11 cellular contexts compared by ENCODE assay signal in the genomic region with DNA sequence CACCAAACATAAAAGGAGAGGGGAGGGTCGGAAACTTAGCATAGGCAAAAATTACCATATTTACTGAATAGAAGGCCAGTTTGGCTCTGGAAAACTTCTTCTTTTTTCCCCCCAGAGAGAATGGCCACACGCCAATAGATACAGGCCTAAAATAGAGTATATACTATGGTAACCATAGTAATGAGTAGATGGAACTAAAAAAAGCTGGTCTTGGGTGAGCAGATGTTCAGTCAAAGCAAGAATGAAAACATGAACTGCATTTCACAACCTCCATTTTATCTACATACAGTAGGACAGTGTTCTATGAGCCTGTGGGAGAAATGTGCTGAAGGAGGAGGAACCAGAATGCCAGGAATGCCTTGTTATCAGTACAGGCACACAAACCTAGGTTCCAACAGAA.
DNase-seq lines count a peak whose midpoint lies in the region; ATAC-seq and TF ChIP-seq lines count a peak whose summit lies in the region.
"Had no signal": no experiment of that assay in that cellular context is flagged by ENCODE, and none has a peak within 500 bp of the region (broad histone marks: within the 10 kb centered on the region; RNA-seq: fewer than 3 reads in every experiment).

No MANE protein-coding gene starts in this region.

- no CpG with 5 or more reads among the region's 2 CpGs for WGBS in IMR-90 (ENCODE audit: extremely low coverage in 2 of 2, insufficient read length in 1 of 2), 2 experiments

- peak overlapping the region; percentile 42 for H2BK5ac ChIP-seq in IMR-90 (ENCODE audit: low read depth, low read length, poor library complexity, severe bottlenecking)

- no peak overlapping the region for H4K91ac ChIP-seq in IMR-90 (ENCODE audit: insufficient read depth, low read depth, low read length)

- no peak overlapping the region for H4K8ac ChIP-seq in IMR-90 (ENCODE audit: low read depth in 2 of 2, low read length in 2 of 2)

- H2AK9ac ChIP-seq in IMR-90 (replicated peaks; ENCODE audit: low read depth, low read length, poor library complexity): no peak overlapping the region

- H3K4ac ChIP-seq in IMR-90 (ENCODE audit: low read depth, low read length): no peak overlapping the region

- intact Hi-C loops in IMR-90 (cut with micrococcal nuclease): no loop called here
- intact Hi-C loops in Right ventricle myocardium inferior (cut with DNase I): no loop called here

- no peak overlapping the region for H3K4me3 ChIP-seq in BLaER1 treated with 17β-estradiol and CSF1 and Interleukin-3, amounts not matched to agents 10 nM and 100 nM
- H3K4me3 ChIP-seq in IMR-90 (ENCODE audit: insufficient read depth, low read depth, low read length): no peak overlapping the region

- H3K27ac ChIP-seq in BLaER1 treated with 17β-estradiol and CSF1 and Interleukin-3, amounts not matched to agents 10 nM and 100 nM: peak overlapping the region; percentile 30 to 85 (median 63); a peak in 19 of 22 replicates
- no peak overlapping the region for H3K27ac ChIP-seq in IMR-90 (ENCODE audit: insufficient read depth, low read length)

- no peaks in the 10 kb centered on the region for H3K79me1 ChIP-seq in IMR-90 (ENCODE audit: low read depth in 1 of 2, low read length in 2 of 2)

- H3K9me3 ChIP-seq in BLaER1 treated with 17β-estradiol and CSF1 and Interleukin-3, amounts not matched to agents 10 nM and 100 nM (replicated peaks in 1 of 11): no peaks in the 10 kb centered on the region
- no peaks in the 10 kb centered on the region for H3K9me3 ChIP-seq in IMR-90 (ENCODE audit: control insufficient read depth, insufficient read depth, low read length)

- in situ Hi-C loops in IMR-90 (cut with MboI; ENCODE audit: low sequenced_read_pairs): no loop called here

- peak overlapping the region in 2 of 11 experiments; percentile 58 to 60; a peak in 4 of 22 replicates for H3K9ac ChIP-seq in BLaER1 treated with 17β-estradiol and CSF1 and Interleukin-3, amounts not matched to agents 10 nM and 100 nM
- H3K9ac ChIP-seq in IMR-90 (ENCODE audit: low read depth, low read length): no peak overlapping the region

- no peak for TF ChIP-seq CTCF in IMR-90 (conservative IDR thresholded peaks at IDR 0.05; ENCODE audit: low read depth, low read length)

- no peaks in the 10 kb centered on the region for H4K20me1 ChIP-seq in BLaER1 treated with 17β-estradiol and CSF1 and Interleukin-3, amounts not matched to agents 10 nM and 100 nM
- no peaks in the 10 kb centered on the region for H4K20me1 ChIP-seq in IMR-90 (ENCODE audit: insufficient read depth, low read length)

- TF ChIP-seq POLR2A in IMR-90 (IDR thresholded peaks at IDR 0.05; ENCODE audit: low read depth, low read length): no peak

- H3K56ac ChIP-seq in IMR-90 (ENCODE audit: extremely low read depth, insufficient read depth, low read length): no peak overlapping the region

- BruUV-seq in IMR-90 (replicated peaks; lab: Mats Ljungman, UMichigan): no TSS peak

- no peaks in the 10 kb centered on the region for H3K36me3 ChIP-seq in BLaER1 treated with 17β-estradiol and CSF1 and Interleukin-3, amounts not matched to agents 10 nM and 100 nM
- H3K36me3 ChIP-seq in IMR-90 (ENCODE audit: control insufficient read depth, insufficient read depth, low read length): no peaks in the 10 kb centered on the region

- no peak overlapping the region for H2AK5ac ChIP-seq in IMR-90 (ENCODE audit: low read depth, low read length)

- CTCF ChIA-PET in IMR-90 (lab: Yijun Ruan, JAX): no interaction called here

- no peak overlapping the region for H2BK15ac ChIP-seq in IMR-90 (ENCODE audit: low read depth, low read length)

- dilution Hi-C loops in IMR-90 (cut with HindIII; ENCODE audit: low sequenced_read_pairs, unreplicated experiment): no loop called here

- H2BK120ac ChIP-seq in IMR-90 (ENCODE audit: low read depth, low read length): no peak overlapping the region

- DNase-seq in IMR-90: peak; percentile 88
- DNase-seq in brain pericyte (ENCODE audit: low read depth, low spot score): peak; percentile 6
- no peak for DNase-seq in dermis blood vessel endothelial cell
- DNase-seq in retina: no peak
- no peak for DNase-seq in Right ventricle myocardium inferior (ENCODE audit: missing footprints)
- no peak for DNase-seq in hippocampal formation (lab: John Stamatoyannopoulos, UW)
- DNase-seq: AML-193; central memory CD4-positive, alpha-beta T cell; NCI-H2081 had no signal

- H2BK20ac ChIP-seq in IMR-90 (ENCODE audit: low read depth, low read length): 0 out of 2 replicates have a peak overlapping the region, but pooled peaks have one; percentile 27

- H3K23ac ChIP-seq in IMR-90 (ENCODE audit: low read depth, low read length): no peak overlapping the region

- peak; percentile 76 for ATAC-seq in GM21576 (IDR thresholded peaks at IDR 0.05; ENCODE audit: unreplicated experiment)
- peak; percentile 87 for ATAC-seq in IMR-90 (ENCODE audit: low read depth)
- ATAC-seq in Right ventricle myocardium inferior: no peak

- no peaks in the 10 kb centered on the region for H3K27me3 ChIP-seq in BLaER1 treated with 17β-estradiol and CSF1 and Interleukin-3, amounts not matched to agents 10 nM and 100 nM
- H3K27me3 ChIP-seq in IMR-90 (ENCODE audit: control insufficient read depth, insufficient read depth, low read length): no peaks in the 10 kb centered on the region

- no peaks in the 10 kb centered on the region for H3K9me1 ChIP-seq in IMR-90 (ENCODE audit: insufficient read depth, low read length)

- H3K14ac ChIP-seq in IMR-90 (replicated peaks; ENCODE audit: low read depth, low read length): 0 out of 2 replicates have a peak overlapping the region, but pooled peaks have one; percentile 7

- TF ChIP-seq RAD21 in IMR-90 (IDR thresholded peaks at IDR 0.05; ENCODE audit: low read length): no peak

- no peak overlapping the region for H4K5ac ChIP-seq in IMR-90 (ENCODE audit: low read depth, low read length)

- H3K18ac ChIP-seq in IMR-90 (ENCODE audit: low read depth, low read length): no peak overlapping the region

- no peak overlapping the region for H2AFZ ChIP-seq in IMR-90 (replicated peaks; ENCODE audit: low read length, poor library complexity)

- H3K4me1 ChIP-seq in BLaER1 treated with 17β-estradiol and CSF1 and Interleukin-3, amounts not matched to agents 10 nM and 100 nM: peaks cover 23 to 40% (median 28%) of the 10 kb centered on the region in 10 experiments
- 0 out of 2 replicates have a peak, but pooled peaks cover 1% of the 10 kb centered on the region for H3K4me1 ChIP-seq in IMR-90 (ENCODE audit: control insufficient read depth, insufficient read depth, low read length)

- POLR2A ChIA-PET in IMR-90 (lab: Charles Lee; ENCODE audit: unreplicated experiment): no interaction called here

- H3K4me2 ChIP-seq in BLaER1 treated with 17β-estradiol and CSF1 and Interleukin-3, amounts not matched to agents 10 nM and 100 nM: peak overlapping the region; percentile 33 to 82 (median 60)
- H3K4me2 ChIP-seq in IMR-90 (ENCODE audit: low read depth, low read length): no peak overlapping the region

TF ChIP-seq in IMR-90, 13 proteins besides CTCF, POLR2A, EP300 and RAD21:
- TF ChIP-seq CEBPB (IDR thresholded peaks at IDR 0.05; ENCODE audit: low read depth, low read length): peak; percentile 77
- TF ChIP-seq, protein P1, sequence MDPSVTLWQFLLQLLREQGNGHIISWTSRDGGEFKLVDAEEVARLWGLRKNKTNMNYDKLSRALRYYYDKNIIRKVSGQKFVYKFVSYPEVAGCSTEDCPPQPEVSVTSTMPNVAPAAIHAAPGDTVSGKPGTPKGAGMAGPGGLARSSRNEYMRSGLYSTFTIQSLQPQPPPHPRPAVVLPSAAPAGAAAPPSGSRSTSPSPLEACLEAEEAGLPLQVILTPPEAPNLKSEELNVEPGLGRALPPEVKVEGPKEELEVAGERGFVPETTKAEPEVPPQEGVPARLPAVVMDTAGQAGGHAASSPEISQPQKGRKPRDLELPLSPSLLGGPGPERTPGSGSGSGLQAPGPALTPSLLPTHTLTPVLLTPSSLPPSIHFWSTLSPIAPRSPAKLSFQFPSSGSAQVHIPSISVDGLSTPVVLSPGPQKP (IDR thresholded peaks at IDR 0.05; ENCODE audit: borderline replicate concordance, low read depth, low read length): no peak

Comparison
In these comparisons a context has a peak if more than half of its experiments do, and no peak if none do; other contexts are left out.
1. DNase-seq: peak in IMR-90 (single experiment) and brain pericyte (single experiment); none in dermis blood vessel endothelial cell (single experiment), retina (single experiment), Right ventricle myocardium inferior (single experiment) and hippocampal formation (0 of 2).